In genomic region chr16:27430923-27431484, GRCh38 we compare ENCODE assay signal across 8 cellular contexts. TPM values are rescaled to one million over a fixed set of nuclear protein-coding genes. Genes with fewer than 3 reads are reported as not detected.
A peak's percentile ranks its signal among the peaks of the same experiment; 100 is the strongest.
DNase-seq lines count a peak whose midpoint lies in the region; ATAC-seq and TF ChIP-seq lines count a peak whose summit lies in the region.

No MANE protein-coding gene starts in this region.

- H3K27ac ChIP-seq in osteoblast (ENCODE audit: low read depth, low read length): no peak overlapping the region

- no peaks in the 10 kb centered on the region for H3K36me3 ChIP-seq in osteoblast (ENCODE audit: insufficient read depth, low read length)
- H3K36me3 ChIP-seq in HAP-1 (replicated peaks): no peaks in the 10 kb centered on the region

- H3K36me3 Mint-ChIP-seq in osteocyte (ENCODE audit: unreplicated experiment): no peaks in the 10 kb centered on the region

- H3K27me3 ChIP-seq in osteoblast (ENCODE audit: insufficient read depth, low read length): no peaks in the 10 kb centered on the region
- no peaks in the 10 kb centered on the region; the same call in 1 of the 2 replicates for H3K27me3 ChIP-seq in HAP-1 (ENCODE audit: low read depth)

- DNase-seq in LHCN-M2 (ENCODE audit: low read depth) (peak; percentile 88), amniotic epithelial cell (ENCODE audit: low read depth) (peak; percentile 26), osteocyte (ENCODE audit: extremely low spot score, unreplicated experiment) (peak; percentile 80), osteoblast (ENCODE audit: insufficient read length, low spot score, missing footprints) (no peak), Right ventricle myocardium superior (no peak), HAP-1 (ENCODE audit: low spot score in 2 of 2) (no peak)

- no peaks in the 10 kb centered on the region for H3K9me3 Mint-ChIP-seq in osteocyte (ENCODE audit: unreplicated experiment)

- H3K27ac Mint-ChIP-seq in osteocyte (ENCODE audit: unreplicated experiment): no peak overlapping the region

- H3K27me3 Mint-ChIP-seq in osteocyte (ENCODE audit: unreplicated experiment): peaks cover 8% of the 10 kb centered on the region

- no peak overlapping the region for H3K4me3 ChIP-seq in osteoblast (ENCODE audit: insufficient read depth, low read length)
- H3K4me3 ChIP-seq in HAP-1: no peak overlapping the region

- intact Hi-C loops in Right ventricle myocardium superior (cut with DNase I): no loop called here

- peaks cover 3% of the 10 kb centered on the region for H3K4me1 Mint-ChIP-seq in osteocyte (ENCODE audit: unreplicated experiment)

- H4K20me1 ChIP-seq in osteoblast (ENCODE audit: insufficient read depth, low read length): no peaks in the 10 kb centered on the region

- no peaks in the 10 kb centered on the region for H3K79me2 ChIP-seq in osteoblast (ENCODE audit: insufficient read depth, low read length)

- no peak for TF ChIP-seq CTCF in osteocyte (IDR thresholded peaks at IDR 0.05)
- TF ChIP-seq CTCF in osteoblast (IDR thresholded peaks at IDR 0.05; ENCODE audit: extremely low read depth, low read depth, low read length): no peak

- H3K9me3 ChIP-seq in osteoblast (ENCODE audit: low read depth, low read length) (no peaks in the 10 kb centered on the region), HAP-1 (no peaks in the 10 kb centered on the region)

- no peak overlapping the region for H3K4me2 ChIP-seq in osteoblast (ENCODE audit: insufficient read depth, low read length)

- peak; percentile 30 for ATAC-seq in GM18502 (IDR thresholded peaks at IDR 0.05; ENCODE audit: poor library complexity, unreplicated experiment)
- ATAC-seq in Right ventricle myocardium superior (ENCODE audit: poor library complexity): no peak
- ATAC-seq in HG02973 (IDR thresholded peaks at IDR 0.05; ENCODE audit: unreplicated experiment): no peak

- no peak overlapping the region for H3K4me3 Mint-ChIP-seq in osteocyte (ENCODE audit: unreplicated experiment)

- H3K4me1 ChIP-seq in osteoblast (ENCODE audit: insufficient read depth, low read length) (peaks cover 17% of the 10 kb centered on the region), HAP-1 (no peaks in the 10 kb centered on the region)

- in situ Hi-C loops in HAP-1 (cut with MboI; ENCODE audit: low sequenced_read_pairs): no loop called here

- H2AFZ ChIP-seq in osteoblast (ENCODE audit: low read length): no peak overlapping the region

RNA-seq across cellular contexts. Expression of gene IL21R, which starts 29.0 kb away (rescaled TPM):
- total RNA-seq in LHCN-M2 (2014; rRNA removed): 5.6 and 10.8 TPM in 2 replicates
- 3.5 TPM for polyA plus RNA-seq in LHCN-M2 (2012)
- 0.34 and 0.40 TPM in 2 replicates for total RNA-seq in osteocyte
- 10.1 and 13.8 TPM in 2 replicates for total RNA-seq in osteoblast
- 0.13 TPM for total RNA-seq in Right ventricle myocardium superior

Comparison
In these comparisons a context has a peak if more than half of its experiments do, and no peak if none do; other contexts are left out.
1. DNase-seq: peak in LHCN-M2 (single experiment), amniotic epithelial cell (single experiment) and osteocyte (single experiment); none in osteoblast (single experiment), Right ventricle myocardium superior (single experiment) and HAP-1 (0 of 2).